Comparison of ENCODE assay signal across 16 cellular contexts in genomic region chr3:146308222-146308621, GRCh38. TPM values are rescaled to one million over a fixed set of nuclear protein-coding genes. Genes with fewer than 3 reads are reported as not detected.
DNase-seq lines count a peak whose midpoint lies in the region; ATAC-seq and TF ChIP-seq lines count a peak whose summit lies in the region.
"Had no signal": no experiment of that assay in that cellular context is flagged by ENCODE, and none has a peak within 500 bp of the region (broad histone marks: within the 10 kb centered on the region; RNA-seq: fewer than 3 reads in every experiment).

No MANE protein-coding gene starts in this region.

- no peak overlapping the region for H2AFZ ChIP-seq in osteoblast (ENCODE audit: low read length)

- POLR2A ChIA-PET in activated CD8-positive, alpha-beta T cell treated with anti-CD3 and anti-CD28 coated beads, Interleukin-2, amount 10 ng/mL, durations not matched to agents 7 days and 5 days (lab: Charles Lee) = no interaction called here

- H3K4me3 ChIP-seq in AG09309 (ENCODE audit: control insufficient read depth, low read depth, low read length) (no peak overlapping the region), SJSA1 (no peak overlapping the region), fibroblast of mammary gland (ENCODE audit: control insufficient read depth, low read depth, low read length) (no peak overlapping the region), osteoblast (ENCODE audit: insufficient read depth, low read length) (peak overlapping the region; percentile 35), esophagus squamous epithelium (no peak overlapping the region)
- H3K4me3 ChIP-seq: lung had no signal

- no peak overlapping the region for H3K27ac Mint-ChIP-seq in activated CD8-positive, alpha-beta T cell treated with anti-CD3 and anti-CD28 coated beads, Interleukin-2, amount 10 ng/mL, durations not matched to agents 7 days and 5 days
- H3K27ac Mint-ChIP-seq: activated CD4-positive, alpha-beta T cell treated with anti-CD3 and anti-CD28 coated beads for 36 hours; activated naive CD4-positive, alpha-beta T cell treated with anti-CD3 and anti-CD28 coated beads, Interleukin-2, amount 50 U/mL, for 72 hours; CD4-positive, alpha-beta memory T cell; IgD-negative memory B cell; stimulated activated memory B cell treated with anti-CD40 and anti-IgM and Interleukin-4, amounts not matched to agents 10 μg/mL and 1 μg/mL and 100 μg/mL, for 72 hours had no signal

- ATAC-seq in activated CD8-positive, alpha-beta T cell treated with anti-CD3 and anti-CD28 coated beads, Interleukin-2, amount 10 ng/mL, durations not matched to agents 7 days and 5 days = no peak
- no peak for ATAC-seq in HG02763 (IDR thresholded peaks at IDR 0.05; ENCODE audit: unreplicated experiment)
- ATAC-seq: activated CD4-positive, alpha-beta T cell treated with anti-CD3 and anti-CD28 coated beads for 36 hours; activated naive CD4-positive, alpha-beta T cell treated with anti-CD3 and anti-CD28 coated beads, Interleukin-2, amount 50 U/mL, for 72 hours; stimulated activated memory B cell treated with anti-CD40 and anti-IgM and Interleukin-4, amounts not matched to agents 10 μg/mL and 1 μg/mL and 100 μg/mL, for 72 hours had no signal

- TF ChIP-seq CTCF in AG09309 (IDR thresholded peaks at IDR 0.05; ENCODE audit: control insufficient read depth, insufficient read depth, low read depth, low read length, missing control alignments) (no peak), fibroblast of mammary gland (conservative IDR thresholded peaks at IDR 0.05; ENCODE audit: control insufficient read depth, insufficient read depth, low read depth, low read length) (no peak), osteoblast (IDR thresholded peaks at IDR 0.05; ENCODE audit: extremely low read depth, low read depth, low read length) (no peak), esophagus squamous epithelium (IDR thresholded peaks at IDR 0.05) (no peak)

- H3K36me3 Mint-ChIP-seq in activated CD8-positive, alpha-beta T cell treated with anti-CD3 and anti-CD28 coated beads, Interleukin-2, amount 10 ng/mL, durations not matched to agents 7 days and 5 days (ENCODE audit: low read depth) = no peaks in the 10 kb centered on the region
- H3K36me3 Mint-ChIP-seq: activated naive CD4-positive, alpha-beta T cell treated with anti-CD3 and anti-CD28 coated beads, Interleukin-2, amount 50 U/mL, for 72 hours; CD4-positive, alpha-beta memory T cell; IgD-negative memory B cell; stimulated activated memory B cell treated with anti-CD40 and anti-IgM and Interleukin-4, amounts not matched to agents 10 μg/mL and 1 μg/mL and 100 μg/mL, for 72 hours had no signal

- CTCF ChIA-PET in activated CD8-positive, alpha-beta T cell treated with anti-CD3 and anti-CD28 coated beads, Interleukin-2, amount 10 ng/mL, durations not matched to agents 7 days and 5 days (lab: Charles Lee) = no interaction called here

- no peak overlapping the region for H3K4me3 Mint-ChIP-seq in activated CD8-positive, alpha-beta T cell treated with anti-CD3 and anti-CD28 coated beads, Interleukin-2, amount 10 ng/mL, durations not matched to agents 7 days and 5 days
- H3K4me3 Mint-ChIP-seq: activated CD4-positive, alpha-beta T cell treated with anti-CD3 and anti-CD28 coated beads for 36 hours; CD4-positive, alpha-beta memory T cell; IgD-negative memory B cell; stimulated activated memory B cell treated with anti-CD40 and anti-IgM and Interleukin-4, amounts not matched to agents 10 μg/mL and 1 μg/mL and 100 μg/mL, for 72 hours had no signal

- H3K4me1 ChIP-seq in SJSA1 (replicated peaks) (peaks cover 13% of the 10 kb centered on the region), osteoblast (ENCODE audit: insufficient read depth, low read length) (peaks cover 22% of the 10 kb centered on the region), esophagus squamous epithelium (peaks cover 0 to 13% (median 5%) of the 10 kb centered on the region in 3 donors)

- H4K20me1 ChIP-seq in osteoblast (ENCODE audit: insufficient read depth, low read length) = no peaks in the 10 kb centered on the region

- peak overlapping the region; percentile 73 for H3K4me2 ChIP-seq in osteoblast (ENCODE audit: insufficient read depth, low read length)

- no peaks in the 10 kb centered on the region for H3K9me3 ChIP-seq in SJSA1 (replicated peaks)
- H3K9me3 ChIP-seq in osteoblast (ENCODE audit: low read depth, low read length) = no peaks in the 10 kb centered on the region
- no peaks in the 10 kb centered on the region for H3K9me3 ChIP-seq in esophagus squamous epithelium

- intact Hi-C loops in esophagus squamous epithelium (cut with DNase I) = no loop called here

- H3K27me3 Mint-ChIP-seq in activated CD8-positive, alpha-beta T cell treated with anti-CD3 and anti-CD28 coated beads, Interleukin-2, amount 10 ng/mL, durations not matched to agents 7 days and 5 days (ENCODE audit: low read depth) = peaks cover 3% of the 10 kb centered on the region
- H3K27me3 Mint-ChIP-seq: CD4-positive, alpha-beta memory T cell; IgD-negative memory B cell; stimulated activated memory B cell treated with anti-CD40 and anti-IgM and Interleukin-4, amounts not matched to agents 10 μg/mL and 1 μg/mL and 100 μg/mL, for 72 hours had no signal

- DNase-seq in AG09309 (ENCODE audit: low read depth) (peak; percentile 67), SJSA1 (ENCODE audit: low read depth in 1 of 2, low spot score in 2 of 2) (no peak), fibroblast of mammary gland (ENCODE audit: low read depth) (peak; percentile 77), osteoblast (ENCODE audit: insufficient read length, low spot score, missing footprints) (peak; percentile 69), esophagus squamous epithelium (lab: John Stamatoyannopoulos, UW) (no peak), NK-92 (lab: John Stamatoyannopoulos, UW; ENCODE audit: unreplicated experiment) (no peak)
- no peak for DNase-seq in activated CD8-positive, alpha-beta T cell treated with anti-CD3 and anti-CD28 coated beads, Interleukin-2, amount 10 ng/mL, durations not matched to agents 7 days and 5 days
- DNase-seq: activated CD4-positive, alpha-beta T cell treated with anti-CD3 and anti-CD28 coated beads for 36 hours; CD4-positive, alpha-beta memory T cell; NCI-H2081 treated with DMSO at 0.1 percent for 48 hours had no signal

- H3K27ac ChIP-seq in SJSA1 (peak overlapping the region; percentile 25), osteoblast (ENCODE audit: low read depth, low read length) (peak overlapping the region; percentile 91), esophagus squamous epithelium (peak overlapping the region in 2 of 4 donors; percentile 10 to 53)
- H3K27ac ChIP-seq: RWPE1 had no signal

- H3K79me2 ChIP-seq in osteoblast (ENCODE audit: insufficient read depth, low read length) = no peaks in the 10 kb centered on the region

- no peaks in the 10 kb centered on the region for H3K27me3 ChIP-seq in SJSA1 (replicated peaks)
- H3K27me3 ChIP-seq in osteoblast (ENCODE audit: insufficient read depth, low read length) = no peaks in the 10 kb centered on the region
- H3K27me3 ChIP-seq in esophagus squamous epithelium = no peaks in the 10 kb centered on the region

- no peaks in the 10 kb centered on the region for H3K4me1 Mint-ChIP-seq in activated CD8-positive, alpha-beta T cell treated with anti-CD3 and anti-CD28 coated beads, Interleukin-2, amount 10 ng/mL, durations not matched to agents 7 days and 5 days (ENCODE audit: low read depth)
- H3K4me1 Mint-ChIP-seq: activated CD4-positive, alpha-beta T cell treated with anti-CD3 and anti-CD28 coated beads for 36 hours; CD4-positive, alpha-beta memory T cell; IgD-negative memory B cell; stimulated activated memory B cell treated with anti-CD40 and anti-IgM and Interleukin-4, amounts not matched to agents 10 μg/mL and 1 μg/mL and 100 μg/mL, for 72 hours had no signal

- H3K36me3 ChIP-seq in SJSA1 (no peaks in the 10 kb centered on the region), osteoblast (ENCODE audit: insufficient read depth, low read length) (no peaks in the 10 kb centered on the region), esophagus squamous epithelium (no peaks in the 10 kb centered on the region)

- H3K9me3 Mint-ChIP-seq in activated CD8-positive, alpha-beta T cell treated with anti-CD3 and anti-CD28 coated beads, Interleukin-2, amount 10 ng/mL, durations not matched to agents 7 days and 5 days (ENCODE audit: insufficient read depth) = no peaks in the 10 kb centered on the region

- no peak for TF ChIP-seq POLR2A in esophagus squamous epithelium (IDR thresholded peaks at IDR 0.05)

RNA-seq across cellular contexts. Expression of gene PLSCR4, which starts 57.3 kb away (rescaled TPM):
- total RNA-seq in SJSA1 (2014; rRNA removed; shearing (Covaris generic)) = 3.7 and 7.8 TPM in 2 replicates
- total RNA-seq in osteoblast (54.6 and 77.8 TPM in 2 replicates), esophagus squamous epithelium (10 to 100 TPM in 2 of 4 donors, 1 to 10 TPM in 2; 5.5 to 39.1 (median 13.4) TPM)
- under 1 TPM in 1 of 2 experiments, not detected in 1; 0.31 TPM for total RNA-seq in activated CD8-positive, alpha-beta T cell treated with anti-CD3 and anti-CD28 coated beads, Interleukin-2, amount 10 ng/mL, durations not matched to agents 7 days and 5 days
- total RNA-seq: activated CD4-positive, alpha-beta T cell treated with anti-CD3 and anti-CD28 coated beads for 36 hours; activated naive CD4-positive, alpha-beta T cell treated with anti-CD3 and anti-CD28 coated beads, Interleukin-2, amount 50 U/mL, for 72 hours; CD4-positive, alpha-beta memory T cell had no signal

Comparison
In these comparisons a context has a peak if more than half of its experiments do, and no peak if none do; other contexts are left out.
1. DNase-seq: peak in AG09309 (single experiment), fibroblast of mammary gland (single experiment) and osteoblast (single experiment); none in SJSA1 (0 of 2), activated CD8-positive, alpha-beta T cell treated with anti-CD3 and anti-CD28 coated beads, Interleukin-2, amount 10 ng/mL, durations not matched to agents 7 days and 5 days (single experiment), esophagus squamous epithelium (single experiment) and NK-92 (single experiment).